14 cellular contexts compared by ENCODE assay signal in genomic region chr5:53291528-53291927, GRCh38.
A peak's percentile ranks its signal among the peaks of the same experiment; 100 is the strongest.
DNase-seq lines count a peak whose midpoint lies in the region; ATAC-seq, FAIRE-seq and TF ChIP-seq lines count a peak whose summit lies in the region.
"Had no signal": no experiment of that assay in that cellular context is flagged by ENCODE, and none has a peak within 500 bp of the region (broad histone marks: within the 10 kb centered on the region; RNA-seq: fewer than 3 reads in every experiment).

No MANE protein-coding gene starts in this region.

- no peak overlapping the region for H3K27ac ChIP-seq in A549
- H3K27ac ChIP-seq in right cardiac atrium (ENCODE audit: low read length), result no peak overlapping the region

- no peaks in the 10 kb centered on the region for H3K27me3 ChIP-seq in right cardiac atrium (ENCODE audit: control insufficient read depth, insufficient read depth)

- DNase-seq in A549 (ENCODE audit: low read depth in 1 of 2, low spot score in 1 of 2) (no peak), MV-4-11 (lab: John Stamatoyannopoulos, UW) (peak; percentile 88), choroid plexus epithelial cell (ENCODE audit: low read depth) (peak; percentile 81), right cardiac atrium (no peak), HT-29 (ENCODE audit: low spot score) (no peak), islet precursor cell (no peak)
- no peak for DNase-seq in stimulated activated naive CD8-positive, alpha-beta T cell treated with anti-CD3 and anti-CD28 coated beads, Interleukin-15, Interleukin-2, amounts not matched to agents 100 U/mL and 50 U/mL, for 24 hours
- DNase-seq: activated naive CD4-positive, alpha-beta T cell treated with anti-CD3 and anti-CD28 coated beads, Interleukin-2, amount 50 U/mL, for 16 hours; Caco-2; NCI-H345; small intestine; stimulated activated naive CD8-positive, alpha-beta T cell treated with anti-CD3 and anti-CD28 coated beads, Interleukin-15, amount 100 ng/mL, for 72 hours had no signal

- H3K4me3 ChIP-seq in A549 (no peak overlapping the region), choroid plexus epithelial cell (ENCODE audit: low read depth, low read length) (no peak overlapping the region), right cardiac atrium (ENCODE audit: low read length) (no peak overlapping the region)

- POLR2A ChIA-PET in A549 (lab: Yijun Ruan, JAX), result interaction anchor here (0.5 kb wide), 1 partner anchor 1019 kb away, joined by 3 read pairs; the partner anchor contains the start of gene ARL15

- H3K4me2 ChIP-seq in A549, result no peak overlapping the region

- no peak for TF ChIP-seq EP300 in A549 (IDR thresholded peaks at IDR 0.05)

- no peak for TF ChIP-seq RAD21 in A549 (conservative IDR thresholded peaks at IDR 0.05 in 1 of 2, IDR thresholded peaks at IDR 0.05 in 1 of 2)

- CTCF ChIA-PET in A549 (lab: Yijun Ruan, JAX), result interaction anchor here (0.5 to 1.7 kb wide), 3 partner anchors 15 to 239 kb away, joined by 3 to 4 read pairs (median 3); no protein-coding TSS in a partner anchor

- ATAC-seq in A549 (no peak), right cardiac atrium (peak; percentile 54 to 89), HG02588 (IDR thresholded peaks at IDR 0.05; ENCODE audit: unreplicated experiment) (no peak)
- ATAC-seq in stimulated activated naive CD8-positive, alpha-beta T cell treated with anti-CD3 and anti-CD28 coated beads, Interleukin-15, Interleukin-2, amounts not matched to agents 100 U/mL and 50 U/mL, for 24 hours, result no peak
- ATAC-seq: stimulated activated naive CD8-positive, alpha-beta T cell treated with anti-CD3 and anti-CD28 coated beads, Interleukin-15, amount 100 ng/mL, for 72 hours had no signal

- intact Hi-C loops in right cardiac atrium (cut with DNase I), result no loop called here

- no peak for TF ChIP-seq POLR2A in A549 (IDR thresholded peaks at IDR 0.05; ENCODE audit: low read length)

- no peaks in the 10 kb centered on the region for H3K9me3 ChIP-seq in A549
- H3K9me3 ChIP-seq in right cardiac atrium (ENCODE audit: control insufficient read depth, low read length), result no peaks in the 10 kb centered on the region
- H3K9me3 ChIP-seq: Caco-2 had no signal

- H3K4me1 ChIP-seq in A549, result no peaks in the 10 kb centered on the region
- H3K4me1 ChIP-seq in right cardiac atrium (ENCODE audit: control insufficient read depth, insufficient read depth, low read length), result no peaks in the 10 kb centered on the region
- H3K4me1 ChIP-seq: Caco-2 had no signal

- FAIRE-seq in A549 (lab: Jason Lieb, UNC), result no peak
- FAIRE-seq: GM19239, small intestine had no signal

- no peak for TF ChIP-seq CTCF in A549 (IDR thresholded peaks at IDR 0.05)
- TF ChIP-seq CTCF in choroid plexus epithelial cell (conservative IDR thresholded peaks at IDR 0.05; ENCODE audit: low read depth, low read length), result no peak

TF ChIP-seq in A549, 52 proteins besides CTCF, POLR2A, EP300 and RAD21:
- TF ChIP-seq MAZ (IDR thresholded peaks at IDR 0.05; ENCODE audit: borderline replicate concordance, low read depth, low read length) (no peak), MAFK (IDR thresholded peaks at IDR 0.05; ENCODE audit: partially characterized antibody) (peak; percentile 47), CEBPB (IDR thresholded peaks at IDR 0.05) (0 out of 4 replicates have a peak, but pooled peaks of 1 of the 2 experiments have one; percentile 10)
TF ChIP-seq in A549: peak in this region for 2.

Comparison
In these comparisons a context has a peak if more than half of its experiments do, and no peak if none do; other contexts are left out.
1. ATAC-seq: peak in right cardiac atrium (2 of 2); none in A549 (0 of 2), HG02588 (single experiment) and stimulated activated naive CD8-positive, alpha-beta T cell treated with anti-CD3 and anti-CD28 coated beads, Interleukin-15, Interleukin-2, amounts not matched to agents 100 U/mL and 50 U/mL, for 24 hours (single experiment).
2. DNase-seq: peak in MV-4-11 (single experiment) and choroid plexus epithelial cell (single experiment); none in A549 (0 of 2), right cardiac atrium (0 of 3), HT-29 (single experiment), islet precursor cell (single experiment) and stimulated activated naive CD8-positive, alpha-beta T cell treated with anti-CD3 and anti-CD28 coated beads, Interleukin-15, Interleukin-2, amounts not matched to agents 100 U/mL and 50 U/mL, for 24 hours (single experiment).